27 cellular contexts compared by ENCODE assay signal in the genomic region with DNA sequence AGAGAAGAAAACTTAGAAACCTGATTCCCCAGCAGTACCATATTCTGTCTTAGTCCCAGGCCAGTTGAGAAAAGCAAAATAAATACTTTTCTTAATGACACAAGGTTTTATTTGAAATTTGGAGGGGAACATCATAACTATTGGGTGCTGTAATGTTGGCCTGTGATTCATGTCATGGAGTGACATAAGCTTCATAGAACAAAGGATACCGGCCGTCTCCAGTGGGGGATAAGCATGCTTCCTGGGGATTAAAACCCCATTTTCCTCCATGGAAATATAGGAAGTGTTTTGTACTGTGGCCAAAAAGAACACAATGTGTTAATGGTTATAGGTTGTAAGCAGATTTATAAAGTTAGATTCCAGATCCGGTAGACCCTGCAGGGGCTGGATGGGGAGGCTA. TPM values are rescaled to one million over a fixed set of nuclear protein-coding genes. Genes with fewer than 3 reads are reported as not detected.
DNase-seq lines count a peak whose midpoint lies in the region; ATAC-seq and TF ChIP-seq lines count a peak whose summit lies in the region.
"Had no signal": no experiment of that assay in that cellular context is flagged by ENCODE, and none has a peak within 500 bp of the region (broad histone marks: within the 10 kb centered on the region; RNA-seq: fewer than 3 reads in every experiment).

No MANE protein-coding gene starts in this region.

- DNase-seq in MCF 10A (ENCODE audit: unreplicated experiment): no peak
- DNase-seq in mammary epithelial cell: no peak
- DNase-seq in coronary artery (ENCODE audit: low spot score): no peak
- DNase-seq in nephron progenitor cell: no peak
- DNase-seq in upper lobe of left lung: no peak
- no peak for DNase-seq in CD8-positive, alpha-beta T cell
- DNase-seq in RWPE1 (ENCODE audit: low spot score): no peak
- no peak for DNase-seq in natural killer cell
- DNase-seq: activated CD4-positive, alpha-beta T cell treated with anti-CD3 and anti-CD28 coated beads, Interleukin-2, amount 10 ng/mL, durations not matched to agents 7 days and 5 days; activated T-cell treated with anti-CD3 and anti-CD28 coated beads, Interleukin-2, amount 50 U/mL, for 72 hours; aorta; CD4-positive, alpha-beta T cell; DMS 273 treated with DMSO at 0.1 percent for 48 hours; effector CD8-positive, alpha-beta T cell; foreskin melanocyte; left ventricle myocardium superior; NCI-H1105; NCI-H2029; NCI-H2227 treated with DMSO at 0.1 percent for 48 hours; NCI-H82; stimulated activated CD4-positive, alpha-beta T cell treated with anti-CD3 and anti-CD28 coated beads, Interleukin-2, amount 100 ng/mL, for 48 hours; T-helper 9 cell had no signal

- H3K27me3 ChIP-seq in mammary epithelial cell (ENCODE audit: insufficient read depth, low read length) (no peaks in the 10 kb centered on the region), upper lobe of left lung (no peaks in the 10 kb centered on the region)
- no peaks in the 10 kb centered on the region for H3K27me3 ChIP-seq in CD8-positive, alpha-beta T cell (ENCODE audit: insufficient read depth, low read length)
- H3K27me3 ChIP-seq: suprapubic skin had no signal

- peak in 1 of 2 donors; percentile 31 for ATAC-seq in upper lobe of left lung (ENCODE audit: low FRiP score in 2 of 2)
- ATAC-seq in CD8-positive, alpha-beta T cell: no peak
- no peak for ATAC-seq in natural killer cell
- ATAC-seq: activated T-cell treated with anti-CD3 and anti-CD28 coated beads, Interleukin-2, amount 50 U/mL, for 72 hours; left ventricle myocardium superior; stimulated activated memory B cell treated with anti-CD40 and anti-IgM and Interleukin-4, amounts not matched to agents 10 μg/mL and 1 μg/mL and 100 μg/mL, for 72 hours had no signal

- WGBS in mammary epithelial cell (ENCODE audit: low coverage, missing lambda C conversion rate): 97% methylated on average over 3 of the region's 3 CpGs
- WGBS in upper lobe of left lung, 2 donors: 85 to 91% methylated on average over 3 of the region's 3 CpGs

- H3K4me2 ChIP-seq in mammary epithelial cell (ENCODE audit: insufficient read depth, low read depth, low read length): no peak overlapping the region

- no peak for TF ChIP-seq EP300 in upper lobe of left lung (IDR thresholded peaks at IDR 0.05)

- H2AFZ ChIP-seq in mammary epithelial cell (ENCODE audit: low read depth, low read length): no peak overlapping the region

- H3K36me3 Mint-ChIP-seq in MCF 10A (ENCODE audit: insufficient read depth, unreplicated experiment): peaks cover 81% of the 10 kb centered on the region
- H3K36me3 Mint-ChIP-seq in nephron progenitor cell (ENCODE audit: low read depth): peaks cover 67% of the 10 kb centered on the region
- H3K36me3 Mint-ChIP-seq in CD8-positive, alpha-beta T cell: peaks cover 33% of the 10 kb centered on the region
- no peaks in the 10 kb centered on the region for H3K36me3 Mint-ChIP-seq in natural killer cell

- POLR2A ChIA-PET in MCF 10A (lab: Yijun Ruan, JAX) (no interaction called here), RWPE1 (lab: Yijun Ruan, JAX; ENCODE audit: low non-redundant PET) (no interaction called here)
- POLR2A ChIA-PET in CD8-positive, alpha-beta T cell (lab: Charles Lee): no interaction called here

- intact Hi-C loops in MCF 10A (cut with micrococcal nuclease) (no loop called here), mammary epithelial cell (cut with micrococcal nuclease) (loop anchor here (5.0 kb wide), 1 partner anchor 66 kb away; no protein-coding TSS in a partner anchor), natural killer cell (cut with micrococcal nuclease) (no loop called here)
- intact Hi-C loops in CD8-positive, alpha-beta T cell (cut with DNase I, micrococcal nuclease): no loop called here

- no peaks in the 10 kb centered on the region for H3K27me3 Mint-ChIP-seq in MCF 10A (ENCODE audit: insufficient read depth, unreplicated experiment)
- H3K27me3 Mint-ChIP-seq in nephron progenitor cell (ENCODE audit: low read depth, poor library complexity): no peaks in the 10 kb centered on the region
- no peaks in the 10 kb centered on the region for H3K27me3 Mint-ChIP-seq in CD8-positive, alpha-beta T cell (ENCODE audit: low read depth)
- H3K27me3 Mint-ChIP-seq in natural killer cell (ENCODE audit: low read depth in 2 of 2): no peaks in the 10 kb centered on the region
- H3K27me3 Mint-ChIP-seq: activated CD4-positive, alpha-beta T cell treated with anti-CD3 and anti-CD28 coated beads, Interleukin-2, amount 10 ng/mL, durations not matched to agents 7 days and 5 days; activated naive CD4-positive, alpha-beta T cell treated with anti-CD3 and anti-CD28 coated beads, Interleukin-2, amount 50 U/mL, for 24 hours; CD4-positive, alpha-beta T cell; IgD-negative memory B cell; stimulated activated memory B cell treated with anti-CD40 and anti-IgM and Interleukin-4, amounts not matched to agents 10 μg/mL and 1 μg/mL and 100 μg/mL, for 72 hours had no signal

- H3K4me3 ChIP-seq in mammary epithelial cell (replicated peaks in 1 of 3; ENCODE audit: insufficient read depth in 1 of 3, low read depth in 2 of 3, low read length in 3 of 3) (no peak overlapping the region), coronary artery (no peak overlapping the region), upper lobe of left lung (no peak overlapping the region)
- no peak overlapping the region for H3K4me3 ChIP-seq in CD8-positive, alpha-beta T cell (ENCODE audit: low read depth, low read length)
- H3K4me3 ChIP-seq: suprapubic skin had no signal

- H3K27ac Mint-ChIP-seq in MCF 10A (ENCODE audit: low read depth, unreplicated experiment) (peak overlapping the region; percentile 84), nephron progenitor cell (peak overlapping the region; percentile 29), natural killer cell (no peak overlapping the region)
- no peak overlapping the region for H3K27ac Mint-ChIP-seq in CD8-positive, alpha-beta T cell
- H3K27ac Mint-ChIP-seq: activated CD4-positive, alpha-beta T cell treated with anti-CD3 and anti-CD28 coated beads, Interleukin-2, amount 10 ng/mL, durations not matched to agents 7 days and 5 days; activated naive CD4-positive, alpha-beta T cell treated with anti-CD3 and anti-CD28 coated beads, Interleukin-2, amount 50 U/mL, for 24 hours; activated T-cell treated with anti-CD3 and anti-CD28 coated beads, Interleukin-2, amount 50 U/mL, for 72 hours; CD4-positive, alpha-beta T cell; IgD-negative memory B cell; stimulated activated memory B cell treated with anti-CD40 and anti-IgM and Interleukin-4, amounts not matched to agents 10 μg/mL and 1 μg/mL and 100 μg/mL, for 72 hours had no signal

- H3K36me3 ChIP-seq in mammary epithelial cell (ENCODE audit: insufficient read depth, low read length) (peaks cover 37% of the 10 kb centered on the region), upper lobe of left lung (peaks cover 0 to 28% (median 0%) of the 10 kb centered on the region in 4 donors)
- peaks cover 3% of the 10 kb centered on the region for H3K36me3 ChIP-seq in CD8-positive, alpha-beta T cell (ENCODE audit: insufficient read depth, low read length)
- H3K36me3 ChIP-seq: suprapubic skin had no signal

- peaks cover 18% of the 10 kb centered on the region for H3K4me1 ChIP-seq in mammary epithelial cell (ENCODE audit: insufficient read depth, low read length)
- H3K4me1 ChIP-seq in upper lobe of left lung: peaks cover 0 to 16% (median 5%) of the 10 kb centered on the region in 4 donors
- H3K4me1 ChIP-seq in CD8-positive, alpha-beta T cell (ENCODE audit: insufficient read depth, low read length): no peaks in the 10 kb centered on the region

- in situ Hi-C loops in mammary epithelial cell (cut with MboI; ENCODE audit: low sequenced_read_pairs in 2 of 2): no loop called here

- TF ChIP-seq POLR2A in upper lobe of left lung (IDR thresholded peaks at IDR 0.05): no peak

- BruUV-seq in MCF 10A (replicated peaks; lab: Mats Ljungman, UMichigan): no TSS peak
- BruUV-seq in mammary epithelial cell (replicated peaks; lab: Mats Ljungman, UMichigan): no TSS peak

- H3K4me3 Mint-ChIP-seq in MCF 10A (ENCODE audit: unreplicated experiment): no peak overlapping the region
- no peak overlapping the region for H3K4me3 Mint-ChIP-seq in nephron progenitor cell
- H3K4me3 Mint-ChIP-seq in CD8-positive, alpha-beta T cell: no peak overlapping the region
- H3K4me3 Mint-ChIP-seq in natural killer cell: no peak overlapping the region
- H3K4me3 Mint-ChIP-seq: activated CD4-positive, alpha-beta T cell treated with anti-CD3 and anti-CD28 coated beads, Interleukin-2, amount 10 ng/mL, durations not matched to agents 7 days and 5 days; activated naive CD4-positive, alpha-beta T cell treated with anti-CD3 and anti-CD28 coated beads, Interleukin-2, amount 50 U/mL, for 24 hours; activated T-cell treated with anti-CD3 and anti-CD28 coated beads, Interleukin-2, amount 50 U/mL, for 72 hours; CD4-positive, alpha-beta T cell; IgD-negative memory B cell; stimulated activated memory B cell treated with anti-CD40 and anti-IgM and Interleukin-4, amounts not matched to agents 10 μg/mL and 1 μg/mL and 100 μg/mL, for 72 hours had no signal

- H3K4me1 Mint-ChIP-seq in MCF 10A (ENCODE audit: insufficient read depth, unreplicated experiment) (peaks cover 19% of the 10 kb centered on the region), nephron progenitor cell (peaks cover 18% of the 10 kb centered on the region), natural killer cell (no peaks in the 10 kb centered on the region)
- H3K4me1 Mint-ChIP-seq in CD8-positive, alpha-beta T cell (ENCODE audit: low read depth): no peaks in the 10 kb centered on the region

- CTCF ChIA-PET in MCF 10A (lab: Yijun Ruan, JAX) (no interaction called here), mammary epithelial cell (lab: Charles Lee; ENCODE audit: low non-redundant PET) (no interaction called here), RWPE1 (lab: Yijun Ruan, JAX) (no interaction called here)
- CTCF ChIA-PET in CD8-positive, alpha-beta T cell (lab: Charles Lee): interaction anchor here (2.9 kb wide), 1 partner anchor 8 kb away, joined by 21 read pairs; no protein-coding TSS in a partner anchor

- H3K9ac ChIP-seq in mammary epithelial cell (ENCODE audit: insufficient read depth, low read length): no peak overlapping the region

- H3K9me3 Mint-ChIP-seq in MCF 10A (ENCODE audit: unreplicated experiment) (no peaks in the 10 kb centered on the region), nephron progenitor cell (no peaks in the 10 kb centered on the region), natural killer cell (no peaks in the 10 kb centered on the region)
- H3K9me3 Mint-ChIP-seq in CD8-positive, alpha-beta T cell: no peaks in the 10 kb centered on the region
- H3K9me3 Mint-ChIP-seq: activated CD4-positive, alpha-beta T cell treated with anti-CD3 and anti-CD28 coated beads, Interleukin-2, amount 10 ng/mL, durations not matched to agents 7 days and 5 days; activated naive CD4-positive, alpha-beta T cell treated with anti-CD3 and anti-CD28 coated beads, Interleukin-2, amount 50 U/mL, for 24 hours; activated T-cell treated with anti-CD3 and anti-CD28 coated beads, Interleukin-2, amount 50 U/mL, for 72 hours; CD4-positive, alpha-beta T cell; IgD-negative memory B cell; stimulated activated memory B cell treated with anti-CD40 and anti-IgM and Interleukin-4, amounts not matched to agents 10 μg/mL and 1 μg/mL and 100 μg/mL, for 72 hours had no signal

- dilution Hi-C loops in mammary epithelial cell (cut with HindIII; ENCODE audit: low sequenced_read_pairs): no loop called here

- peaks cover 48% of the 10 kb centered on the region for H3K79me2 ChIP-seq in mammary epithelial cell (ENCODE audit: insufficient read depth, low read length)

- H4K20me1 ChIP-seq in mammary epithelial cell (ENCODE audit: insufficient read depth, low read length): peaks cover 2% of the 10 kb centered on the region

- H3K27ac ChIP-seq in mammary epithelial cell (ENCODE audit: insufficient read depth, low read depth, low read length) (no peak overlapping the region), coronary artery (peak overlapping the region; percentile 88 to 93), upper lobe of left lung (peak overlapping the region; percentile 47 to 69 (median 50)), RWPE1 (no peak overlapping the region)
- H3K27ac ChIP-seq in CD8-positive, alpha-beta T cell (ENCODE audit: low read depth, low read length): no peak overlapping the region
- H3K27ac ChIP-seq: 22Rv1 had no signal

- TF ChIP-seq CTCF in MCF 10A (IDR thresholded peaks at IDR 0.05; ENCODE audit: unreplicated experiment): no peak
- TF ChIP-seq CTCF in mammary epithelial cell (conservative IDR thresholded peaks at IDR 0.05 in 1 of 2, IDR thresholded peaks at IDR 0.05 in 1 of 2; ENCODE audit: extremely low read depth in 1 of 2, insufficient read depth in 1 of 2, low read depth in 1 of 2, low read length in 2 of 2): no peak
- TF ChIP-seq CTCF in coronary artery (IDR thresholded peaks at IDR 0.05): no peak
- TF ChIP-seq CTCF in nephron progenitor cell (IDR thresholded peaks at IDR 0.05): no peak
- TF ChIP-seq CTCF in upper lobe of left lung (IDR thresholded peaks at IDR 0.05): no peak
- TF ChIP-seq CTCF in CD8-positive, alpha-beta T cell (IDR thresholded peaks at IDR 0.05): no peak
- no peak for TF ChIP-seq CTCF in RWPE1 (conservative IDR thresholded peaks at IDR 0.05; ENCODE audit: low read depth)
- no peak for TF ChIP-seq CTCF in natural killer cell (IDR thresholded peaks at IDR 0.05)

- H3K9me3 ChIP-seq in mammary epithelial cell (replicated peaks; ENCODE audit: insufficient read depth, low read length) (no peaks in the 10 kb centered on the region), upper lobe of left lung (no peaks in the 10 kb centered on the region)
- H3K9me3 ChIP-seq in CD8-positive, alpha-beta T cell (ENCODE audit: low read length): no peaks in the 10 kb centered on the region
- H3K9me3 ChIP-seq: suprapubic skin had no signal

RNA-seq across cellular contexts. Expression of gene MTHFD1L, which starts 18.0 kb away (rescaled TPM):
- 82.4 and 110 TPM in 2 replicates for total RNA-seq in MCF 10A (2022)
- total RNA-seq in mammary epithelial cell: 10 to 100 TPM; 56.7 to 77.7 TPM
- polyA plus RNA-seq in mammary epithelial cell: 34.1 TPM
- 39.2 TPM for polyA minus RNA-seq in mammary epithelial cell
- total RNA-seq in upper lobe of left lung: 10 to 100 TPM; 11.8 to 32.3 (median 19.4) TPM
- total RNA-seq in CD8-positive, alpha-beta T cell: 1 to 10 TPM; 7.8 to 9.6 TPM
- 1 to 10 TPM; 3.8 to 4.5 (median 4.3) TPM for total RNA-seq in natural killer cell

Comparison
In these comparisons a context has a peak if more than half of its experiments do, and no peak if none do; other contexts are left out.
1. H3K27ac Mint-ChIP-seq: peak in MCF 10A (single experiment) and nephron progenitor cell (single experiment); none in CD8-positive, alpha-beta T cell (single experiment) and natural killer cell (0 of 2).
2. H3K27ac ChIP-seq: peak in coronary artery (2 of 2) and upper lobe of left lung (4 of 4); none in mammary epithelial cell (single experiment), CD8-positive, alpha-beta T cell (single experiment) and RWPE1 (single experiment).